In the genomic region with DNA sequence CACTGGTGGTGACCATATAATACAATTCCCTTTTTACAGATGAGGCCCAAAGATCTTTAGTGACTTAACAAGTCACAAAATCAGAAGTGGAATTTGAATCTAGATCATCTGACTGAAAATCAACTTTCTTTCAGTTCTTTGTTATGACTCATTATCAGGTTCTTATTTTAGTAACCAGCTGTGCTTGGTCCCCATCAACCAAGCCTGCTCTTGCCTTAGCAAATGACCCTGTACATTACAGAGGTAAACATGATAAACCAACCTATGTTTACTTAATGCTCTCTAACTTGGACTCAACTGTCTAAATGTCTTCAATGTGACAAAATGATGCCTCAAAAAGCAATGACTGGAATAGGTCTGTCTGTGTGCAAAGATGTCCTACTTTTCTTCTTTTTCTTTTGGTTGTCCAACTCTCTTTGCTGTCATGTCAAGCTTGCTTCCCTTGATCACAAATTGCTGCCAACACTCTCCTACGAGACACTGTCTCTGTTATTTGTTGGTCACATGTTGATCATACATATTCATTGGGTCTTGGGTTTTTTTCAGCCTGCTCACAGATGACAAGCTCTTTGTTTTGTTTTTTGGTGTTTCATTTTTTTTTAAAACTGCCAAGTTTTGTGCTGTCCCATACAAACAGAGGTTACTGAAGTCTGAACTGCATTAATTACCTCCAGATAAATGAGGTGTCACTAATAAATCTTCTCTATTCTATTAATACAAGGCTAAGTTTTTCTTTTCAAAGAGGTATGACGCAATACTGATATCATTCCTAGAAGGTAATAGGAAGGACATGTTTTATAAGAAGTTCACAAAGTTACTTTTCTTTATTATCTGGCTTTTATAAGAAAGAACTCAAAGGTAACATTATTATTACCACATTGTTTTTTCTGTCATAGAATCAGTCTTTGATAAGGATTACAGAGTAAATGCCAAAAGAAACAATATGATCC, we compare ENCODE assay signal across 10 cellular contexts.
A peak's percentile ranks its signal among the peaks of the same experiment; 100 is the strongest.
DNase-seq lines count a peak whose midpoint lies in the region; ATAC-seq, FAIRE-seq and TF ChIP-seq lines count a peak whose summit lies in the region.
"Had no signal": no experiment of that assay in that cellular context is flagged by ENCODE, and none has a peak within 500 bp of the region (broad histone marks: within the 10 kb centered on the region; RNA-seq: fewer than 3 reads in every experiment).

No MANE protein-coding gene starts in this region.

- no peak overlapping the region for H4K8ac ChIP-seq in H1 (ENCODE audit: extremely low read depth, insufficient read depth, low read length)

- in situ Hi-C loops in mammary epithelial cell (cut with MboI; ENCODE audit: low sequenced_read_pairs in 2 of 2): no loop called here

- H3K23ac ChIP-seq in H1 (ENCODE audit: insufficient read length): no peak overlapping the region

- H3K56ac ChIP-seq in H1 (replicated peaks; ENCODE audit: insufficient read length, low read depth, low read length): no peak overlapping the region

- H2BK120ac ChIP-seq in H1 (replicated peaks; ENCODE audit: low read depth, low read length): no peak overlapping the region

- no peak overlapping the region for H3K4ac ChIP-seq in H1 (replicated peaks; ENCODE audit: insufficient read length, low read depth, low read length)

- DNase-seq in H1 (ENCODE audit: low read depth in 1 of 2, low spot score in 2 of 2) (no peak), NCI-H2029 (lab: John Stamatoyannopoulos, UW) (no peak), mammary epithelial cell (no peak), NCI-H748 (lab: John Stamatoyannopoulos, UW; ENCODE audit: unreplicated experiment) (no peak)
- DNase-seq in activated naive CD4-positive, alpha-beta T cell (lab: John Stamatoyannopoulos, UW): no peak

- H3K9ac ChIP-seq in H1 (replicated peaks in 1 of 4; ENCODE audit: extremely low read depth in 1 of 4, low read depth in 3 of 4, low read length in 3 of 4) (no peak overlapping the region), mammary epithelial cell (ENCODE audit: insufficient read depth, low read length) (no peak overlapping the region)

- no peak overlapping the region for H3K4me3 ChIP-seq in H1 (ENCODE audit: extremely low read depth in 1 of 4, insufficient read depth in 2 of 4, low read depth in 3 of 4, low read length in 4 of 4)
- H3K4me3 ChIP-seq in mammary epithelial cell (replicated peaks in 1 of 3; ENCODE audit: insufficient read depth in 1 of 3, low read depth in 2 of 3, low read length in 3 of 3): no peak overlapping the region

- no peak for TF ChIP-seq RAD21 in H1 (IDR thresholded peaks at IDR 0.05 in 1 of 2, conservative IDR thresholded peaks at IDR 0.05 in 1 of 2; ENCODE audit: low read depth in 2 of 2, low read length in 2 of 2)

- H3K4me2 ChIP-seq in H1 (ENCODE audit: insufficient read depth in 1 of 2, low read depth in 2 of 2, low read length in 2 of 2) (no peak overlapping the region), mammary epithelial cell (ENCODE audit: insufficient read depth, low read depth, low read length) (no peak overlapping the region)

- no peak overlapping the region for H2BK15ac ChIP-seq in H1 (ENCODE audit: low read length)

- no peak overlapping the region for H4K91ac ChIP-seq in H1 (replicated peaks; ENCODE audit: insufficient read length, low read length)

- TF ChIP-seq EP300 in H1 (IDR thresholded peaks at IDR 0.05; ENCODE audit: borderline replicate concordance in 1 of 2, low read depth in 2 of 2, low read length in 2 of 2): no peak

- no TSS peak for BruUV-seq in mammary epithelial cell (replicated peaks; lab: Mats Ljungman, UMichigan)

- H3K18ac ChIP-seq in H1 (ENCODE audit: extremely low read depth, low read length): no peak overlapping the region

- FAIRE-seq in H1 (lab: Jason Lieb, UNC): no peak
- FAIRE-seq: endothelial cell of umbilical vein had no signal

- ATAC-seq in GM18498 (IDR thresholded peaks at IDR 0.05; ENCODE audit: unreplicated experiment) (peak; percentile 97), GM19467 (IDR thresholded peaks at IDR 0.05; ENCODE audit: unreplicated experiment) (peak; percentile 78), HG03095 (IDR thresholded peaks at IDR 0.05; ENCODE audit: unreplicated experiment) (peak; percentile 95)
- ATAC-seq: Panc1 had no signal

- no peak overlapping the region for H2BK12ac ChIP-seq in H1 (ENCODE audit: low read depth, low read length)

- dilution Hi-C loops in mammary epithelial cell (cut with HindIII; ENCODE audit: low sequenced_read_pairs): no loop called here

- no peaks in the 10 kb centered on the region for H3K79me1 ChIP-seq in H1 (ENCODE audit: low read depth, low read length)

- H3K4me1 ChIP-seq in H1 (replicated peaks in 1 of 4; ENCODE audit: control insufficient read depth in 3 of 4, insufficient read depth in 4 of 4, low read length in 3 of 4) (no peaks in the 10 kb centered on the region), mammary epithelial cell (ENCODE audit: insufficient read depth, low read length) (no peaks in the 10 kb centered on the region)

- no peaks in the 10 kb centered on the region for H3K23me2 ChIP-seq in H1 (ENCODE audit: low read depth, low read length)

- 90% methylated on average over 2 of the region's 2 CpGs; no CpG with 5 or more reads in 1 of the 2 experiments for WGBS in H1 (ENCODE audit: extremely low coverage in 1 of 2, insufficient coverage in 1 of 2, insufficient read length in 1 of 2, insufficient replicate concordance in 2 of 2, low coverage in 1 of 2, low lambda C conversion rate in 2 of 2, missing lambda C conversion rate in 1 of 2), 2 experiments
- WGBS in mammary epithelial cell (ENCODE audit: low coverage, missing lambda C conversion rate): 86% methylated on average over 2 of the region's 2 CpGs

- intact Hi-C loops in mammary epithelial cell (cut with micrococcal nuclease): no loop called here

- CTCF ChIA-PET in H1 (lab: Charles Lee; ENCODE audit: partially characterized antibody) (interaction anchor here (1.3 kb wide), 1 partner anchor 202 kb away, joined by 4 read pairs; no protein-coding TSS in a partner anchor), mammary epithelial cell (lab: Charles Lee; ENCODE audit: low non-redundant PET) (no interaction called here)

- TF ChIP-seq POLR2A in H1 (IDR thresholded peaks at IDR 0.05; ENCODE audit: control extremely low read depth in 1 of 2, low read depth in 2 of 2, low read length in 2 of 2): no peak

- no peak overlapping the region for H4K5ac ChIP-seq in H1 (ENCODE audit: insufficient read length, low read depth, low read length)

- no peaks in the 10 kb centered on the region for H4K20me1 ChIP-seq in H1 (replicated peaks in 1 of 2; ENCODE audit: control insufficient read depth in 1 of 2, insufficient read depth in 2 of 2, low read length in 2 of 2)
- no peaks in the 10 kb centered on the region for H4K20me1 ChIP-seq in mammary epithelial cell (ENCODE audit: insufficient read depth, low read length)

- H3K36me3 ChIP-seq in H1 (ENCODE audit: control insufficient read depth in 2 of 4, insufficient read depth in 4 of 4, low read length in 3 of 4): no peaks in the 10 kb centered on the region; a peak in 1 of 8 replicates
- H3K36me3 ChIP-seq in mammary epithelial cell (ENCODE audit: insufficient read depth, low read length): peaks cover 6% of the 10 kb centered on the region

- H3K27ac ChIP-seq in H1 (ENCODE audit: low read depth, low read length) (no peak overlapping the region), mammary epithelial cell (ENCODE audit: insufficient read depth, low read depth, low read length) (no peak overlapping the region)

- H3K27me3 ChIP-seq in H1 (replicated peaks in 1 of 4; ENCODE audit: control insufficient read depth in 3 of 4, extremely low read depth in 1 of 4, insufficient read depth in 3 of 4, low read length in 3 of 4) (no peaks in the 10 kb centered on the region), mammary epithelial cell (ENCODE audit: insufficient read depth, low read length) (no peaks in the 10 kb centered on the region)

- POLR2A ChIA-PET in H1 (lab: Charles Lee; ENCODE audit: partially characterized antibody): no interaction called here

- no peak overlapping the region for H2BK20ac ChIP-seq in H1 (ENCODE audit: low read length)

- H3K9me3 ChIP-seq in H1 (ENCODE audit: insufficient read depth in 2 of 2, low read depth in 1 of 2, low read length in 1 of 2) (no peaks in the 10 kb centered on the region), mammary epithelial cell (replicated peaks; ENCODE audit: insufficient read depth, low read length) (no peaks in the 10 kb centered on the region)

- no peaks in the 10 kb centered on the region for H3K79me2 ChIP-seq in H1 (ENCODE audit: control insufficient read depth in 1 of 2, insufficient read depth in 2 of 2, low read length in 2 of 2)
- H3K79me2 ChIP-seq in mammary epithelial cell (ENCODE audit: insufficient read depth, low read length): no peaks in the 10 kb centered on the region

- TF ChIP-seq CTCF in H1 (IDR thresholded peaks at IDR 0.05; ENCODE audit: control extremely low read depth in 1 of 3, insufficient read depth in 1 of 3, low read depth in 1 of 3, low read length in 3 of 3) (no peak), mammary epithelial cell (conservative IDR thresholded peaks at IDR 0.05 in 1 of 2, IDR thresholded peaks at IDR 0.05 in 1 of 2; ENCODE audit: extremely low read depth in 1 of 2, insufficient read depth in 1 of 2, low read depth in 1 of 2, low read length in 2 of 2) (no peak)

- no peak overlapping the region for H2AK5ac ChIP-seq in H1 (ENCODE audit: low read depth, low read length)

- H2BK5ac ChIP-seq in H1 (ENCODE audit: low read depth, low read length): no peak overlapping the region

- H2AFZ ChIP-seq in H1 (ENCODE audit: low read length) (no peak overlapping the region), mammary epithelial cell (ENCODE audit: low read depth, low read length) (no peak overlapping the region)

- no peak overlapping the region for H3K14ac ChIP-seq in H1 (ENCODE audit: insufficient read length)

TF ChIP-seq in H1, 55 proteins besides CTCF, POLR2A, EP300 and RAD21:
- TF ChIP-seq TEAD4 (IDR thresholded peaks at IDR 0.05; ENCODE audit: low read depth, low read length): no peak
- TF ChIP-seq CEBPB (IDR thresholded peaks at IDR 0.05; ENCODE audit: low read depth, low read length): peak; percentile 87
